Comparison of ENCODE assay signal across 20 cellular contexts in genomic region chr6:127298475-127298874, GRCh38. TPM values are rescaled to one million over a fixed set of nuclear protein-coding genes. Genes with fewer than 3 reads are reported as not detected.
DNase-seq lines count a peak whose midpoint lies in the region; ATAC-seq and TF ChIP-seq lines count a peak whose summit lies in the region.
"Had no signal": no experiment of that assay in that cellular context is flagged by ENCODE, and none has a peak within 500 bp of the region (broad histone marks: within the 10 kb centered on the region; RNA-seq: fewer than 3 reads in every experiment).

No MANE protein-coding gene starts in this region.

- H3K4me1 Mint-ChIP-seq in activated T-helper 17 cell treated with anti-CD3 and anti-CD28 coated beads, Interleukin-2, amount 50 U/mL, for 72 hours, result peaks cover 4% of the 10 kb centered on the region
- H3K4me1 Mint-ChIP-seq in stimulated activated effector memory CD8-positive, alpha-beta T cell treated with anti-CD3 and anti-CD28 coated beads, Interleukin-12 subunit alpha, Interleukin-12 subunit beta, amount 100 ng/mL, for 72 hours, result peaks cover 1% of the 10 kb centered on the region
- peaks cover 15% of the 10 kb centered on the region for H3K4me1 Mint-ChIP-seq in CD8-positive, alpha-beta T cell (ENCODE audit: low read depth)

- H3K4me1 ChIP-seq in cardiac muscle cell (ENCODE audit: low read depth), result peaks cover 7% of the 10 kb centered on the region
- H3K4me1 ChIP-seq in heart left ventricle, result peaks cover 0 to 34% (median 13%) of the 10 kb centered on the region in 12 donors
- H3K4me1 ChIP-seq in MM.1S (ENCODE audit: low read length), result no peaks in the 10 kb centered on the region
- no peaks in the 10 kb centered on the region for H3K4me1 ChIP-seq in CD8-positive, alpha-beta T cell (ENCODE audit: insufficient read depth, low read length)

- no peak overlapping the region for H3K4me3 Mint-ChIP-seq in activated T-helper 17 cell treated with anti-CD3 and anti-CD28 coated beads, Interleukin-2, amount 50 U/mL, for 72 hours
- no peak overlapping the region for H3K4me3 Mint-ChIP-seq in stimulated activated effector memory CD8-positive, alpha-beta T cell treated with anti-CD3 and anti-CD28 coated beads, Interleukin-12 subunit alpha, Interleukin-12 subunit beta, amount 100 ng/mL, for 72 hours
- no peak overlapping the region for H3K4me3 Mint-ChIP-seq in CD8-positive, alpha-beta T cell

- no peak overlapping the region for H3K4me3 ChIP-seq in cardiac muscle cell
- no peak overlapping the region for H3K4me3 ChIP-seq in heart left ventricle
- no peak overlapping the region for H3K4me3 ChIP-seq in MM.1S (ENCODE audit: low read length)
- H3K4me3 ChIP-seq in CD8-positive, alpha-beta T cell (ENCODE audit: low read depth, low read length), result no peak overlapping the region
- H3K4me3 ChIP-seq: GM12878, SJSA1 had no signal

- no peak overlapping the region for H2AFZ ChIP-seq in MM.1S (ENCODE audit: low read length)

- no peak for TF ChIP-seq CTCF in cardiac muscle cell (IDR thresholded peaks at IDR 0.05; ENCODE audit: low read depth, low read length)
- TF ChIP-seq CTCF in heart left ventricle (IDR thresholded peaks at IDR 0.05), result no peak
- TF ChIP-seq CTCF in MM.1S (IDR thresholded peaks at IDR 0.05; ENCODE audit: low read length), result no peak
- no peak for TF ChIP-seq CTCF in GM10248 (IDR thresholded peaks at IDR 0.05; ENCODE audit: control extremely low read depth, extremely low read depth, low read depth, missing control alignments)
- TF ChIP-seq CTCF in CD8-positive, alpha-beta T cell (IDR thresholded peaks at IDR 0.05), result no peak

- H3K9me2 ChIP-seq in MM.1S (replicated peaks; ENCODE audit: insufficient read depth, low read length), result no peaks in the 10 kb centered on the region

- CTCF ChIA-PET in GM10248 (lab: Yijun Ruan, JAX), result interaction anchor here (0.8 to 8.2 kb wide), 6 partner anchors 7 to 240 kb away, joined by 3 to 68 read pairs (median 5); no protein-coding TSS in a partner anchor
- CTCF ChIA-PET in CD8-positive, alpha-beta T cell (lab: Charles Lee), result interaction anchor here (1.0 kb wide), 1 partner anchor 32 kb away, joined by 3 read pairs; the partner anchor contains the start of gene RNF146

- ATAC-seq in heart left ventricle (no peak), esophagus mucosa (peak; percentile 59)
- ATAC-seq in activated T-helper 17 cell treated with anti-CD3 and anti-CD28 coated beads, Interleukin-2, amount 50 U/mL, for 72 hours (replicated peaks), result peak; percentile 34
- ATAC-seq in stimulated activated effector memory CD8-positive, alpha-beta T cell treated with anti-CD3 and anti-CD28 coated beads, Interleukin-12 subunit alpha, Interleukin-12 subunit beta, amount 100 ng/mL, for 72 hours, result peak; percentile 60
- no peak for ATAC-seq in CD8-positive, alpha-beta T cell
- ATAC-seq: GM12878, HCT116 had no signal

- POLR2A ChIA-PET in GM10248 (lab: Yijun Ruan, JAX), result no interaction called here
- POLR2A ChIA-PET in CD8-positive, alpha-beta T cell (lab: Charles Lee), result interaction anchor here (1.3 kb wide), 1 partner anchor 18 kb away, joined by 3 read pairs; no protein-coding TSS in a partner anchor

- H3F3A ChIP-seq in MM.1S (ENCODE audit: insufficient read depth, low read length), result no peaks in the 10 kb centered on the region

- no peak overlapping the region for H3K4me2 ChIP-seq in MM.1S (ENCODE audit: low read depth, low read length)

- no peaks in the 10 kb centered on the region for H3K9me3 Mint-ChIP-seq in activated T-helper 17 cell treated with anti-CD3 and anti-CD28 coated beads, Interleukin-2, amount 50 U/mL, for 72 hours
- H3K9me3 Mint-ChIP-seq in stimulated activated effector memory CD8-positive, alpha-beta T cell treated with anti-CD3 and anti-CD28 coated beads, Interleukin-12 subunit alpha, Interleukin-12 subunit beta, amount 100 ng/mL, for 72 hours, result no peaks in the 10 kb centered on the region
- no peaks in the 10 kb centered on the region for H3K9me3 Mint-ChIP-seq in CD8-positive, alpha-beta T cell

- H3K9me3 ChIP-seq in cardiac muscle cell (ENCODE audit: low read depth), result no peaks in the 10 kb centered on the region
- no peaks in the 10 kb centered on the region for H3K9me3 ChIP-seq in heart left ventricle
- no peaks in the 10 kb centered on the region for H3K9me3 ChIP-seq in MM.1S (replicated peaks; ENCODE audit: insufficient read depth, low read length)
- H3K9me3 ChIP-seq in CD8-positive, alpha-beta T cell (ENCODE audit: low read length), result no peaks in the 10 kb centered on the region
- H3K9me3 ChIP-seq: SJSA1 had no signal

- DNase-seq in cardiac muscle cell (ENCODE audit: low read depth in 1 of 2, low spot score in 1 of 2) (no peak), heart left ventricle (no peak), MM.1S (no peak), GM10248 (ENCODE audit: extremely low spot score) (no peak)
- DNase-seq in stimulated activated effector memory CD8-positive, alpha-beta T cell treated with anti-CD3 and anti-CD28 coated beads, Interleukin-12 subunit alpha, Interleukin-12 subunit beta, amount 100 ng/mL, for 72 hours (ENCODE audit: low spot score in 2 of 2), result no peak
- DNase-seq in CD8-positive, alpha-beta T cell, result no peak
- DNase-seq: Kasumi-1, MV-4-11, NCI-H1105, NCI-H146, NCI-H1930, NCI-H2227 treated with DMSO at 0.1 percent for 48 hours, NCI-H69, Right ventricle myocardium superior, RPMI8226 had no signal

- H4K20me1 ChIP-seq in MM.1S (ENCODE audit: insufficient read depth, low read length), result no peaks in the 10 kb centered on the region

- 70 to 98% (median 85%) methylated on average over 2 of the region's 2 CpGs for WGBS in heart left ventricle, 4 donors

- H3K27me3 ChIP-seq in cardiac muscle cell (no peaks in the 10 kb centered on the region), heart left ventricle (no peaks in the 10 kb centered on the region), MM.1S (replicated peaks; ENCODE audit: insufficient read depth, low read length) (no peaks in the 10 kb centered on the region)
- no peaks in the 10 kb centered on the region for H3K27me3 ChIP-seq in CD8-positive, alpha-beta T cell (ENCODE audit: insufficient read depth, low read length)
- H3K27me3 ChIP-seq: SJSA1 had no signal

- no peak for TF ChIP-seq POLR2A in heart left ventricle (IDR thresholded peaks at IDR 0.05)

- intact Hi-C loops in heart left ventricle (cut with DNase I), result no loop called here
- intact Hi-C loops in CD8-positive, alpha-beta T cell (cut with DNase I, micrococcal nuclease), result no loop called here

- no peak overlapping the region for H3K27ac Mint-ChIP-seq in activated T-helper 17 cell treated with anti-CD3 and anti-CD28 coated beads, Interleukin-2, amount 50 U/mL, for 72 hours
- no peak overlapping the region for H3K27ac Mint-ChIP-seq in stimulated activated effector memory CD8-positive, alpha-beta T cell treated with anti-CD3 and anti-CD28 coated beads, Interleukin-12 subunit alpha, Interleukin-12 subunit beta, amount 100 ng/mL, for 72 hours
- H3K27ac Mint-ChIP-seq in CD8-positive, alpha-beta T cell, result no peak overlapping the region

- H3K36me3 ChIP-seq in cardiac muscle cell, result no peaks in the 10 kb centered on the region
- peaks cover 0 to 38% (median 17%) of the 10 kb centered on the region in 9 donors for H3K36me3 ChIP-seq in heart left ventricle
- H3K36me3 ChIP-seq in MM.1S (replicated peaks; ENCODE audit: insufficient read depth, low read length), result 0 out of 2 replicates have a peak, but pooled peaks cover 3% of the 10 kb centered on the region
- H3K36me3 ChIP-seq in CD8-positive, alpha-beta T cell (ENCODE audit: insufficient read depth, low read length), result no peaks in the 10 kb centered on the region

- peaks cover 43% of the 10 kb centered on the region for H3K36me3 Mint-ChIP-seq in activated T-helper 17 cell treated with anti-CD3 and anti-CD28 coated beads, Interleukin-2, amount 50 U/mL, for 72 hours (ENCODE audit: low read depth)
- peaks cover 33% of the 10 kb centered on the region for H3K36me3 Mint-ChIP-seq in stimulated activated effector memory CD8-positive, alpha-beta T cell treated with anti-CD3 and anti-CD28 coated beads, Interleukin-12 subunit alpha, Interleukin-12 subunit beta, amount 100 ng/mL, for 72 hours
- H3K36me3 Mint-ChIP-seq in CD8-positive, alpha-beta T cell, result peaks cover 29% of the 10 kb centered on the region

- H3K79me2 ChIP-seq in MM.1S (ENCODE audit: low read length), result no peaks in the 10 kb centered on the region; the same call in 1 of the 2 replicates

- no peaks in the 10 kb centered on the region for H3K27me3 Mint-ChIP-seq in activated T-helper 17 cell treated with anti-CD3 and anti-CD28 coated beads, Interleukin-2, amount 50 U/mL, for 72 hours
- H3K27me3 Mint-ChIP-seq in CD8-positive, alpha-beta T cell (ENCODE audit: low read depth), result no peaks in the 10 kb centered on the region

- H3K9ac ChIP-seq in MM.1S (ENCODE audit: low read length), result no peak overlapping the region

- H3K27ac ChIP-seq in cardiac muscle cell (peak overlapping the region; percentile 63), heart left ventricle (no peak overlapping the region), MM.1S (ENCODE audit: low read length) (no peak overlapping the region)
- H3K27ac ChIP-seq in CD8-positive, alpha-beta T cell (ENCODE audit: low read depth, low read length), result no peak overlapping the region

RNA-seq across cellular contexts. Expression of gene RNF146, which starts 31.8 kb away (rescaled TPM):
- 51.9 and 86.0 TPM in 2 replicates for total RNA-seq in cardiac muscle cell
- 47.8 and 63.6 TPM in 2 replicates for polyA plus RNA-seq in cardiac muscle cell
- total RNA-seq in heart left ventricle, result 10 to 100 TPM; 41.0 to 78.9 (median 47.9) TPM
- polyA plus RNA-seq in heart left ventricle, result 10 to 100 TPM; 25.5 to 27.7 TPM
- 10 to 100 TPM; 12.8 TPM for total RNA-seq in activated T-helper 17 cell treated with anti-CD3 and anti-CD28 coated beads, Interleukin-2, amount 50 U/mL, for 72 hours
- 14.3 TPM for total RNA-seq in esophagus mucosa
- 1 to 10 TPM; 7.2 to 8.9 TPM for total RNA-seq in CD8-positive, alpha-beta T cell

RNA-seq across cellular contexts. Expression of gene ECHDC1, which starts 44.9 kb away (rescaled TPM):
- 34.1 and 36.1 TPM in 2 replicates for total RNA-seq in cardiac muscle cell
- 60.7 and 68.4 TPM in 2 replicates for polyA plus RNA-seq in cardiac muscle cell
- 10 to 100 TPM; 29.8 to 51.3 (median 35.2) TPM for total RNA-seq in heart left ventricle
- 10 to 100 TPM; 24.3 to 45.3 TPM for polyA plus RNA-seq in heart left ventricle
- 10 to 100 TPM; 34.9 to 67.7 TPM for total RNA-seq in activated T-helper 17 cell treated with anti-CD3 and anti-CD28 coated beads, Interleukin-2, amount 50 U/mL, for 72 hours
- total RNA-seq in esophagus mucosa, result 32.8 TPM
- 1 to 10 TPM; 9.3 to 10.0 TPM for total RNA-seq in CD8-positive, alpha-beta T cell

Comparison
In these comparisons a context has a peak if more than half of its experiments do, and no peak if none do; other contexts are left out.
1. ATAC-seq: peak in activated T-helper 17 cell treated with anti-CD3 and anti-CD28 coated beads, Interleukin-2, amount 50 U/mL, for 72 hours (single experiment), esophagus mucosa (single experiment) and stimulated activated effector memory CD8-positive, alpha-beta T cell treated with anti-CD3 and anti-CD28 coated beads, Interleukin-12 subunit alpha, Interleukin-12 subunit beta, amount 100 ng/mL, for 72 hours (single experiment); none in heart left ventricle (0 of 4) and CD8-positive, alpha-beta T cell (single experiment).